Comparison of ENCODE assay signal across 27 cellular contexts in the genomic region with DNA sequence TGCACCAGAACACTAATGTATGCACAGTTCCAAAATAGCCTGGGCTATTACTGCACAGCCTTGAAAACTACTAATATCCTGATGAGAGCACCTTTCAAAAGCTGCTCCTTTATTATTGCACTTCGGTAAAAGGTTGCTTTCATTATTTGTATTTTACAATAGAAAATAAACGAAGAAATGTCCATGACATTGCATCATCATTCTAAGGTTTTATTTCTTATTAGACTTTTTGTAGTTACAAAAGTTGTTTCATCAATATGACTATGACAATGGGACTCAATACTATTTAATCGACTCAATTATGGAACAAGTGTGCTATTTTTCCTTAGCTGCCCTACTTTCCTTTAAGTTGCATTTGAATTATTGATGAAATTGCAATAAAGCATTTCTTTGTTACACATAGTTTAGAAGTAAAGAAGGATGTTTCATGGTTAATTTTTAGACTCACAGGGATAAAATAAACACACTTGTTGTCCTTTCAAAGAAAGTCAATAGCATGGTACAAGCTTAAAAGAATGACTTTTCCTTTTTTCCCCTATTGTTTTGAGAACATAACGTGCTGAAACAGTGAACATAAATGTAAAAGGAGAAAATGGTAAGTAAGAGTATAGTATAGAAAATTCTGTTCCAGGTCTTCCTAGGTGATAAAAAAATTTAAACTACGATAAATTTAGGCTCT.
"Had no signal": no experiment of that assay in that cellular context is flagged by ENCODE, and none has a peak within 500 bp of the region (broad histone marks: within the 10 kb centered on the region; RNA-seq: fewer than 3 reads in every experiment).

No MANE protein-coding gene starts in this region.

- H3K4me3 ChIP-seq: ascending aorta, cardiac muscle cell, Peyer's patch, SJSA1 had no signal

- ATAC-seq: activated CD8-positive, alpha-beta T cell treated with anti-CD3 and anti-CD28 coated beads for 36 hours; activated T-cell treated with anti-CD3 and anti-CD28 coated beads, Interleukin-2, amount 50 U/mL, for 72 hours; activated T-helper 17 cell treated with anti-CD3 and anti-CD28 coated beads, Interleukin-2, amount 50 U/mL, for 72 hours; PC-3 had no signal

- H3K4me1 ChIP-seq: Peyer's patch had no signal

- H3K36me3 ChIP-seq: ascending aorta, cardiac muscle cell, Peyer's patch, SJSA1 had no signal

- DNase-seq: activated CD4-positive, alpha-beta T cell treated with anti-CD3 and anti-CD28 coated beads, Interleukin-2, amount 10 ng/mL, durations not matched to agents 24 days and 14 days; activated CD4-positive, alpha-beta T cell treated with anti-CD3 and anti-CD28 coated beads, Interleukin-2, amount 50 U/mL, for 4 hours; activated CD8-positive, alpha-beta T cell treated with anti-CD3 and anti-CD28 coated beads for 36 hours; activated gamma-delta T cell; activated naive CD4-positive, alpha-beta T cell treated with Interleukin-2 at 50 U/mL for 16 hours; activated naive CD8-positive, alpha-beta T cell treated with anti-CD3 and anti-CD28 coated beads, Interleukin-2, amount 10 ng/mL, durations not matched to agents 7 days and 5 days; activated T-cell treated with anti-CD3 and anti-CD28 coated beads, Interleukin-2, amount 50 U/mL, for 1 hour; activated T-cell treated with anti-CD3 and anti-CD28 coated beads, Interleukin-2, amount 50 U/mL, for 72 hours; amygdala; NCI-H1105; NCI-H1436; NCI-H1694; NCI-H1930; NCI-H2081 treated with DMSO at 0.1 percent for 48 hours; NCI-H345; NCI-H524 treated with DMSO at 0.1 percent for 48 hours; NCI-H748 treated with DMSO at 0.1 percent for 48 hours; NK-92 treated with Interleukin-12 subunit alpha and Interleukin-12 subunit beta, amount 100 ng/mL, for 24 hours; PC-3; Peyer's patch; RPMI8226; SHP77 treated with DMSO at 0.1 percent for 48 hours; SK-N-SH had no signal

- H3K9me2 ChIP-seq: SK-N-SH had no signal

- H3K9me3 ChIP-seq: ascending aorta, Peyer's patch, SJSA1, SK-N-SH had no signal

- H3K27ac ChIP-seq: ascending aorta, cardiac muscle cell, Peyer's patch, SJSA1 had no signal

- H3K4me2 ChIP-seq: SK-N-SH had no signal

- H3K27me3 ChIP-seq: ascending aorta, cardiac muscle cell, Peyer's patch, SJSA1 had no signal

- H3K9ac ChIP-seq: SK-N-SH had no signal
